19 cellular contexts compared by ENCODE assay signal in genomic region chr16:88687676-88688012, GRCh38. TPM values are rescaled to one million over a fixed set of nuclear protein-coding genes. Genes with fewer than 3 reads are reported as not detected.
A peak's percentile ranks its signal among the peaks of the same experiment; 100 is the strongest.
DNase-seq lines count a peak whose midpoint lies in the region; ATAC-seq, FAIRE-seq and TF ChIP-seq lines count a peak whose summit lies in the region.
"Had no signal": no experiment of that assay in that cellular context is flagged by ENCODE, and none has a peak within 500 bp of the region (broad histone marks: within the 10 kb centered on the region; RNA-seq: fewer than 3 reads in every experiment).

No MANE protein-coding gene starts in this region.

- H3K4me3 ChIP-seq in PC-9, result no peak overlapping the region
- H3K4me3 ChIP-seq in H1 (ENCODE audit: extremely low read depth in 1 of 4, insufficient read depth in 2 of 4, low read depth in 3 of 4, low read length in 4 of 4), result no peak overlapping the region
- H3K4me3 ChIP-seq in gastrocnemius medialis, result no peak overlapping the region
- H3K4me3 ChIP-seq: Peyer's patch, SK-N-MC had no signal

- H3K4ac ChIP-seq in H1 (replicated peaks; ENCODE audit: insufficient read length, low read depth, low read length), result no peak overlapping the region

- no peaks in the 10 kb centered on the region for H3K9me2 ChIP-seq in PC-9 (ENCODE audit: insufficient read depth)

- H3K23me2 ChIP-seq in H1 (ENCODE audit: low read depth, low read length), result peaks cover 13% of the 10 kb centered on the region; the same call in 1 of the 2 replicates

- H2AK5ac ChIP-seq in H1 (ENCODE audit: low read depth, low read length), result no peak overlapping the region

- H3F3A ChIP-seq in PC-9 (ENCODE audit: insufficient read depth, low read depth), result peaks cover 16% of the 10 kb centered on the region; the same call in 1 of the 2 replicates

- no peak for FAIRE-seq in H1 (lab: Jason Lieb, UNC)
- FAIRE-seq: GM19239 had no signal

- H3K27ac ChIP-seq in PC-9 (no peak overlapping the region), H1 (ENCODE audit: low read depth, low read length) (no peak overlapping the region), gastrocnemius medialis (peak overlapping the region; percentile 82 to 96 (median 88))
- H3K27ac ChIP-seq: SK-N-MC had no signal

- H3K79me1 ChIP-seq in H1 (ENCODE audit: low read depth, low read length), result no peaks in the 10 kb centered on the region

- H4K91ac ChIP-seq in H1 (replicated peaks; ENCODE audit: insufficient read length, low read length), result no peak overlapping the region

- 74% methylated on average over 3 of the region's 3 CpGs; no CpG with 5 or more reads in 1 of the 2 experiments for WGBS in H1 (ENCODE audit: extremely low coverage in 1 of 2, insufficient coverage in 1 of 2, insufficient read length in 1 of 2, insufficient replicate concordance in 2 of 2, low coverage in 1 of 2, low lambda C conversion rate in 2 of 2, missing lambda C conversion rate in 1 of 2), 2 experiments

- peak overlapping the region; percentile 60 for H3K4me2 ChIP-seq in PC-9
- no peak overlapping the region; a peak in 1 of 4 replicates for H3K4me2 ChIP-seq in H1 (ENCODE audit: insufficient read depth in 1 of 2, low read depth in 2 of 2, low read length in 2 of 2)

- H2BK20ac ChIP-seq in H1 (ENCODE audit: low read length), result no peak overlapping the region

- TF ChIP-seq POLR2A in H1 (IDR thresholded peaks at IDR 0.05; ENCODE audit: control extremely low read depth in 1 of 2, low read depth in 2 of 2, low read length in 2 of 2) (no peak), gastrocnemius medialis (IDR thresholded peaks at IDR 0.05) (no peak)

- H3K23ac ChIP-seq in H1 (ENCODE audit: insufficient read length), result no peak overlapping the region

- H2BK5ac ChIP-seq in H1 (ENCODE audit: low read depth, low read length), result 0 out of 2 replicates have a peak overlapping the region, but pooled peaks have one; percentile 35

- H4K5ac ChIP-seq in H1 (ENCODE audit: insufficient read length, low read depth, low read length), result no peak overlapping the region

- POLR2A ChIA-PET in PC-9 (lab: Charles Lee; ENCODE audit: unreplicated experiment) (interaction anchor here (0.5 to 1.0 kb wide), 2 partner anchors 73 to 505 kb away, joined by 3 to 16 read pairs; no protein-coding TSS in a partner anchor), H1 (lab: Charles Lee; ENCODE audit: partially characterized antibody) (interaction anchor here (1.1 to 2.3 kb wide), 7 partner anchors 10 to 122 kb away, joined by 3 to 8 read pairs (median 4); no protein-coding TSS in a partner anchor)

- H3K79me2 ChIP-seq in PC-9 (ENCODE audit: low read depth), result no peaks in the 10 kb centered on the region
- H3K79me2 ChIP-seq in H1 (ENCODE audit: control insufficient read depth in 1 of 2, insufficient read depth in 2 of 2, low read length in 2 of 2), result no peaks in the 10 kb centered on the region

- H2BK15ac ChIP-seq in H1 (ENCODE audit: low read length), result no peak overlapping the region

- no peaks in the 10 kb centered on the region for H3K27me3 ChIP-seq in PC-9 (ENCODE audit: insufficient read depth, low read depth)
- peaks cover 0 to 12% (median 9%) of the 10 kb centered on the region in 4 experiments; a peak in 3 of 7 replicates for H3K27me3 ChIP-seq in H1 (replicated peaks in 1 of 4; ENCODE audit: control insufficient read depth in 3 of 4, extremely low read depth in 1 of 4, insufficient read depth in 3 of 4, low read length in 3 of 4)
- H3K27me3 ChIP-seq in gastrocnemius medialis, result no peaks in the 10 kb centered on the region

- H3K18ac ChIP-seq in H1 (ENCODE audit: extremely low read depth, low read length), result no peak overlapping the region

- no TSS peak for BruUV-seq in PC-9 (replicated peaks; lab: Mats Ljungman, UMichigan)

- no peak overlapping the region for H2BK12ac ChIP-seq in H1 (ENCODE audit: low read depth, low read length)

- H3K9me3 ChIP-seq in PC-9 (ENCODE audit: insufficient read depth, low read depth) (no peaks in the 10 kb centered on the region), H1 (ENCODE audit: insufficient read depth in 2 of 2, low read depth in 1 of 2, low read length in 1 of 2) (no peaks in the 10 kb centered on the region), gastrocnemius medialis (no peaks in the 10 kb centered on the region)
- H3K9me3 ChIP-seq: Peyer's patch had no signal

- TF ChIP-seq CTCF in PC-9 (conservative IDR thresholded peaks at IDR 0.05) (no peak), H1 (IDR thresholded peaks at IDR 0.05; ENCODE audit: control extremely low read depth in 1 of 3, insufficient read depth in 1 of 3, low read depth in 1 of 3, low read length in 3 of 3) (no peak), gastrocnemius medialis (IDR thresholded peaks at IDR 0.05 in 4 of 5, conservative IDR thresholded peaks at IDR 0.05 in 1 of 5) (no peak)

- in situ Hi-C loops in gastrocnemius medialis (cut with MboI; ENCODE audit: low sequenced_read_pairs in 4 of 4), result no loop called here

- H2AFZ ChIP-seq in PC-9, result no peak overlapping the region
- no peak overlapping the region for H2AFZ ChIP-seq in H1 (ENCODE audit: low read length)

- CTCF ChIA-PET in PC-9 (lab: Charles Lee) (interaction anchor here (0.6 to 1.2 kb wide), 5 partner anchors 15 to 233 kb away, joined by 4 to 9 read pairs (median 8); no protein-coding TSS in a partner anchor), H1 (lab: Charles Lee; ENCODE audit: partially characterized antibody) (interaction anchor here (0.6 to 5.7 kb wide), 11 partner anchors 11 to 739 kb away, joined by 3 to 87 read pairs (median 4); no protein-coding TSS in a partner anchor)

- peak; percentile 22 for DNase-seq in NCI-H2171 (lab: John Stamatoyannopoulos, UW)
- DNase-seq in NCI-H2171 treated with DMSO at 0.1 percent for 48 hours (lab: John Stamatoyannopoulos, UW), result no peak
- no peak for DNase-seq in PC-9
- no peak for DNase-seq in H1 (ENCODE audit: low read depth in 1 of 2, low spot score in 2 of 2)
- no peak for DNase-seq in gastrocnemius medialis
- no peak for DNase-seq in HuH-7 (ENCODE audit: low spot score)
- DNase-seq: H9, KG1, NCI-H1417 treated with DMSO at 0.1 percent for 48 hours, NCI-H1930 had no signal

- no peaks in the 10 kb centered on the region for H3K36me3 ChIP-seq in PC-9 (ENCODE audit: low read depth)
- H3K36me3 ChIP-seq in H1 (ENCODE audit: control insufficient read depth in 2 of 4, insufficient read depth in 4 of 4, low read length in 3 of 4), result no peaks in the 10 kb centered on the region
- H3K36me3 ChIP-seq in gastrocnemius medialis, result no peaks in the 10 kb centered on the region
- H3K36me3 ChIP-seq: Peyer's patch had no signal

- ATAC-seq in gastrocnemius medialis (peak in 1 of 2 donors; percentile 0), HG03378 (IDR thresholded peaks at IDR 0.05; ENCODE audit: unreplicated experiment) (no peak), HG03439 (IDR thresholded peaks at IDR 0.05; ENCODE audit: unreplicated experiment) (no peak)
- ATAC-seq: Right ventricle myocardium inferior had no signal

- H2BK120ac ChIP-seq in H1 (replicated peaks; ENCODE audit: low read depth, low read length), result no peak overlapping the region

- H3K4me1 ChIP-seq in PC-9 (replicated peaks; ENCODE audit: insufficient read depth) (peaks cover 20% of the 10 kb centered on the region), H1 (replicated peaks in 1 of 4; ENCODE audit: control insufficient read depth in 3 of 4, insufficient read depth in 4 of 4, low read length in 3 of 4) (peaks cover 0 to 8% (median 6%) of the 10 kb centered on the region in 4 experiments; a peak in 6 of 7 replicates), gastrocnemius medialis (peaks cover 16 to 31% of the 10 kb centered on the region in 2 donors)

- H3K9ac ChIP-seq in H1 (replicated peaks in 1 of 4; ENCODE audit: extremely low read depth in 1 of 4, low read depth in 3 of 4, low read length in 3 of 4), result no peak overlapping the region

- H4K8ac ChIP-seq in H1 (ENCODE audit: extremely low read depth, insufficient read depth, low read length), result no peak overlapping the region

- intact Hi-C loops in PC-9 (cut with micrococcal nuclease; ENCODE audit: unreplicated experiment), result loop anchor here (5.0 to 10.0 kb wide), 2 partner anchors 125 to 233 kb away; partner anchors contain the start of genes APRT and ZFPM1
- intact Hi-C loops in gastrocnemius medialis (cut with DNase I; ENCODE audit: low total_unique reads), result loop anchor here (2.0 kb wide), 2 partner anchors 19 to 483 kb away; partner anchors contain the start of genes CDH15, CTU2 and RNF166

- no peak overlapping the region for H3K14ac ChIP-seq in H1 (ENCODE audit: insufficient read length)

- no peak for TF ChIP-seq RAD21 in H1 (IDR thresholded peaks at IDR 0.05 in 1 of 2, conservative IDR thresholded peaks at IDR 0.05 in 1 of 2; ENCODE audit: low read depth in 2 of 2, low read length in 2 of 2)

- no peak overlapping the region for H3K56ac ChIP-seq in H1 (replicated peaks; ENCODE audit: insufficient read length, low read depth, low read length)

- H4K20me1 ChIP-seq in PC-9 (ENCODE audit: insufficient read depth), result no peaks in the 10 kb centered on the region
- H4K20me1 ChIP-seq in H1 (replicated peaks in 1 of 2; ENCODE audit: control insufficient read depth in 1 of 2, insufficient read depth in 2 of 2, low read length in 2 of 2), result peaks cover 0 to 1% of the 10 kb centered on the region in 2 experiments

- TF ChIP-seq EP300 in H1 (IDR thresholded peaks at IDR 0.05; ENCODE audit: borderline replicate concordance in 1 of 2, low read depth in 2 of 2, low read length in 2 of 2), result no peak

RNA-seq across cellular contexts. Expression of gene SNAI3, which starts 1.3 kb away (rescaled TPM):
- 1.3 and 2.0 TPM in 2 replicates for total RNA-seq in PC-9 (2021)
- 8.5 and 8.7 TPM in 2 replicates for total RNA-seq in H1 (2021; fragmentation: NEBNext Ultra II Directional; extraction: Animal tissue kit (Norgen Biotek cat#: 25700))
- polyA plus RNA-seq in H1 (2011; rRNA removed), result 13.3 and 15.8 TPM in 2 replicates
- polyA plus RNA-seq in H1 (2011; cell fraction: cytosol; rRNA removed), result 9.4 TPM
- 11.3 TPM for polyA plus RNA-seq in H1 (2011; cell fraction: nucleus; rRNA removed)
- 5.5 to 8.7 TPM (median 8.3 TPM) in 4 replicates for polyA plus RNA-seq in H1 (2012, experiment 1 of 2)
- polyA plus RNA-seq in H1 (2012, experiment 2 of 2), result 9.6 TPM
- polyA plus RNA-seq in H1 (2013, experiment 1 of 2), result 9.0 TPM
- 9.0 TPM for polyA plus RNA-seq in H1 (2013, experiment 2 of 2)
- 4.3 and 5.2 TPM in 2 replicates for polyA minus RNA-seq in H1 (2011; rRNA and poly(A)+ RNA removed)
- 7.3 TPM for polyA minus RNA-seq in H1 (2011; cell fraction: cytosol; rRNA and poly(A)+ RNA removed)
- polyA minus RNA-seq in H1 (2011; cell fraction: nucleus; rRNA and poly(A)+ RNA removed), result 4.7 TPM
- 1 to 10 TPM; 1.2 to 2.2 (median 1.6) TPM for total RNA-seq in gastrocnemius medialis
- total RNA-seq: A172, NCI-H460 had no signal
- polyA plus RNA-seq: BJ had no signal

RNA-seq across cellular contexts. Expression of gene RNF166, which starts 18.6 kb away (rescaled TPM):
- total RNA-seq in PC-9 (2021) (25.6 and 29.4 TPM in 2 replicates), gastrocnemius medialis (10 to 100 TPM; 22.9 to 32.5 (median 26.1) TPM)
- total RNA-seq in H1 (2021; fragmentation: NEBNext Ultra II Directional; extraction: Animal tissue kit (Norgen Biotek cat#: 25700)), result 28.7 and 31.2 TPM in 2 replicates
- 29.8 and 36.6 TPM in 2 replicates for polyA plus RNA-seq in H1 (2011; rRNA removed)
- 33.3 TPM for polyA plus RNA-seq in H1 (2011; cell fraction: cytosol; rRNA removed)
- 86.5 TPM for polyA plus RNA-seq in H1 (2011; cell fraction: nucleus; rRNA removed)
- polyA plus RNA-seq in H1 (2012, experiment 1 of 2), result 11.9 to 24.8 TPM (median 22.4 TPM) in 4 replicates
- 21.8 TPM for polyA plus RNA-seq in H1 (2012, experiment 2 of 2)
- polyA plus RNA-seq in H1 (2013, experiment 1 of 2), result 24.2 TPM
- polyA plus RNA-seq in H1 (2013, experiment 2 of 2), result 22.1 TPM
- polyA minus RNA-seq in H1 (2011; rRNA and poly(A)+ RNA removed), result 11.7 and 12.3 TPM in 2 replicates
- polyA minus RNA-seq in H1 (2011; cell fraction: cytosol; rRNA and poly(A)+ RNA removed), result 23.6 TPM
- 24.6 TPM for polyA minus RNA-seq in H1 (2011; cell fraction: nucleus; rRNA and poly(A)+ RNA removed)

RNA-seq across cellular contexts. Expression of gene CTU2, which starts 18.7 kb away (rescaled TPM):
- total RNA-seq in PC-9 (2021) (20.0 and 38.0 TPM in 2 replicates), gastrocnemius medialis (10 to 100 TPM; 11.1 to 17.7 (median 14.1) TPM)
- 42.9 and 49.7 TPM in 2 replicates for total RNA-seq in H1 (2021; fragmentation: NEBNext Ultra II Directional; extraction: Animal tissue kit (Norgen Biotek cat#: 25700))
- polyA plus RNA-seq in H1 (2011; rRNA removed), result 32.7 and 45.4 TPM in 2 replicates
- 29.7 TPM for polyA plus RNA-seq in H1 (2011; cell fraction: cytosol; rRNA removed)
- polyA plus RNA-seq in H1 (2011; cell fraction: nucleus; rRNA removed), result 60.2 TPM
- polyA plus RNA-seq in H1 (2012, experiment 1 of 2), result 22.3 to 36.0 TPM (median 28.1 TPM) in 4 replicates
- polyA plus RNA-seq in H1 (2012, experiment 2 of 2), result 31.0 TPM
- 62.2 TPM for polyA plus RNA-seq in H1 (2013, experiment 1 of 2)
- polyA plus RNA-seq in H1 (2013, experiment 2 of 2), result 60.5 TPM
- 10.7 and 10.9 TPM in 2 replicates for polyA minus RNA-seq in H1 (2011; rRNA and poly(A)+ RNA removed)
- polyA minus RNA-seq in H1 (2011; cell fraction: cytosol; rRNA and poly(A)+ RNA removed), result 19.5 TPM
- polyA minus RNA-seq in H1 (2011; cell fraction: nucleus; rRNA and poly(A)+ RNA removed), result 20.0 TPM

RNA-seq across cellular contexts. Expression of gene MVD, which starts 24.8 kb away (rescaled TPM):
- 146 and 168 TPM in 2 replicates for total RNA-seq in PC-9 (2021)
- 77.3 and 80.6 TPM in 2 replicates for total RNA-seq in H1 (2021; fragmentation: NEBNext Ultra II Directional; extraction: Animal tissue kit (Norgen Biotek cat#: 25700))
- polyA plus RNA-seq in H1 (2011; rRNA removed), result 47.2 and 72.1 TPM in 2 replicates
- polyA plus RNA-seq in H1 (2011; cell fraction: cytosol; rRNA removed), result 74.6 TPM
- polyA plus RNA-seq in H1 (2011; cell fraction: nucleus; rRNA removed), result 130 TPM
- polyA plus RNA-seq in H1 (2012, experiment 1 of 2), result 52.7 to 95.2 TPM (median 88.5 TPM) in 4 replicates
- 64.7 TPM for polyA plus RNA-seq in H1 (2012, experiment 2 of 2)
- polyA plus RNA-seq in H1 (2013, experiment 1 of 2), result 71.4 TPM
- polyA plus RNA-seq in H1 (2013, experiment 2 of 2), result 71.3 TPM
- polyA minus RNA-seq in H1 (2011; rRNA and poly(A)+ RNA removed), result 15.9 and 21.7 TPM in 2 replicates
- 39.8 TPM for polyA minus RNA-seq in H1 (2011; cell fraction: cytosol; rRNA and poly(A)+ RNA removed)
- 41.1 TPM for polyA minus RNA-seq in H1 (2011; cell fraction: nucleus; rRNA and poly(A)+ RNA removed)
- total RNA-seq in gastrocnemius medialis, result 10 to 100 TPM in 3 of 4 donors, 1 to 10 TPM in 1; 9.0 to 16.3 (median 13.4) TPM

RNA-seq across cellular contexts. Expression of gene CYBA, which starts 36.8 kb away (rescaled TPM):
- total RNA-seq in PC-9 (2021), result 6.3 and 8.0 TPM in 2 replicates
- total RNA-seq in H1 (2021; fragmentation: NEBNext Ultra II Directional; extraction: Animal tissue kit (Norgen Biotek cat#: 25700)), result 136 and 161 TPM in 2 replicates
- polyA plus RNA-seq in H1 (2011; rRNA removed), result 254 and 340 TPM in 2 replicates
- polyA plus RNA-seq in H1 (2011; cell fraction: cytosol; rRNA removed), result 233 TPM
- polyA plus RNA-seq in H1 (2011; cell fraction: nucleus; rRNA removed), result 322 TPM
- 69.1 to 193 TPM (median 184 TPM) in 4 replicates for polyA plus RNA-seq in H1 (2012, experiment 1 of 2)
- 245 TPM for polyA plus RNA-seq in H1 (2012, experiment 2 of 2)
- polyA plus RNA-seq in H1 (2013, experiment 1 of 2), result 267 TPM
- polyA plus RNA-seq in H1 (2013, experiment 2 of 2), result 285 TPM
- polyA minus RNA-seq in H1 (2011; rRNA and poly(A)+ RNA removed), result 41.6 and 53.9 TPM in 2 replicates
- polyA minus RNA-seq in H1 (2011; cell fraction: cytosol; rRNA and poly(A)+ RNA removed), result 80.0 TPM
- 68.6 TPM for polyA minus RNA-seq in H1 (2011; cell fraction: nucleus; rRNA and poly(A)+ RNA removed)
- 10 to 100 TPM in 3 of 4 donors, 1 to 10 TPM in 1; 5.1 to 33.2 (median 28.7) TPM for total RNA-seq in gastrocnemius medialis

Comparison
In these comparisons a context has a peak if more than half of its experiments do, and no peak if none do; other contexts are left out.
1. H3K27ac ChIP-seq: peak in gastrocnemius medialis (4 of 4); none in PC-9 (single experiment) and H1 (single experiment).